25 cellular contexts compared by ENCODE assay signal in genomic region chr19:28956421-28956820, GRCh38.
"Had no signal": no experiment of that assay in that cellular context is flagged by ENCODE, and none has a peak within 500 bp of the region (broad histone marks: within the 10 kb centered on the region; RNA-seq: fewer than 3 reads in every experiment).

No MANE protein-coding gene starts in this region.

- H3K9me3 ChIP-seq: Peyer's patch had no signal

- H3K4me3 ChIP-seq: cardiac muscle cell, Peyer's patch had no signal

- H3K36me3 ChIP-seq: cardiac muscle cell, Peyer's patch had no signal

- H3K4me1 ChIP-seq: Peyer's patch had no signal

- H3K27ac ChIP-seq: cardiac muscle cell, Peyer's patch, RWPE1 had no signal

- DNase-seq: activated CD4-positive, alpha-beta T cell treated with anti-CD3 and anti-CD28 coated beads, Interleukin-2, amount 10 ng/mL, durations not matched to agents 24 days and 14 days; activated CD4-positive, alpha-beta T cell treated with anti-CD3 and anti-CD28 coated beads, Interleukin-2, amount 50 U/mL, for 4 hours; activated CD8-positive, alpha-beta T cell treated with anti-CD3 and anti-CD28 coated beads for 36 hours; activated effector memory CD4-positive, alpha-beta T cell treated with anti-CD3 and anti-CD28 coated beads, Interleukin-2, amount 50 U/mL, for 16 hours; activated naive CD4-positive, alpha-beta T cell; activated naive CD4-positive, alpha-beta T cell treated with anti-CD3 and anti-CD28 coated beads, Interleukin-2, amount 50 U/mL, for 16 hours; activated naive CD8-positive, alpha-beta T cell treated with anti-CD3 and anti-CD28 coated beads for 36 hours; activated T-cell treated with anti-CD3 and anti-CD28 coated beads, Interleukin-2, amount 50 U/mL, for 1 hour; activated T-cell treated with anti-CD3 and anti-CD28 coated beads, Interleukin-2, amount 50 U/mL, for 72 hours; amniotic stem cell; aorta; Karpas-422; KBM-7; NCI-H1105; NCI-H1417 treated with DMSO at 0.1 percent for 48 hours; NCI-H187 treated with DMSO at 0.1 percent for 48 hours; NCI-H2081; NCI-H345; NCI-H524 treated with DMSO at 0.1 percent for 48 hours; PC-3; Peyer's patch; Right ventricle myocardium superior; T1000 had no signal

- H3K27me3 ChIP-seq: cardiac muscle cell, Peyer's patch had no signal
